8 cellular contexts compared by ENCODE assay signal in genomic region chr16:89257281-89257731, GRCh38. TPM values are rescaled to one million over a fixed set of nuclear protein-coding genes. Genes with fewer than 3 reads are reported as not detected.
DNase-seq lines count a peak whose midpoint lies in the region; ATAC-seq and TF ChIP-seq lines count a peak whose summit lies in the region.

No MANE protein-coding gene starts in this region.

- peak overlapping the region; percentile 39 for H3K4me3 Mint-ChIP-seq in nephron progenitor cell

- H3K4me3 ChIP-seq in BE2C (ENCODE audit: low read depth, low read length), result no peak overlapping the region
- H3K4me3 ChIP-seq in epithelial cell of esophagus (ENCODE audit: low read length), result peak overlapping the region; percentile 15

- no peaks in the 10 kb centered on the region; the same call in 1 of the 2 replicates for H3K9me3 ChIP-seq in BE2C

- H3K27ac Mint-ChIP-seq in nephron progenitor cell, result no peak overlapping the region

- DNase-seq in BE2C (peak; percentile 30), M059J (ENCODE audit: low read depth) (peak; percentile 39), epithelial cell of esophagus (ENCODE audit: low read depth) (no peak), nephron progenitor cell (no peak), SHP77 treated with DMSO at 0.1 percent for 48 hours (lab: John Stamatoyannopoulos, UW) (no peak), NCI-H2171 (lab: John Stamatoyannopoulos, UW) (no peak), NOMO-1 treated with dmso at 0.1 percent for 144 hours (lab: John Stamatoyannopoulos, UW; ENCODE audit: unreplicated experiment) (no peak)

- peaks cover 60% of the 10 kb centered on the region for H3K27me3 Mint-ChIP-seq in nephron progenitor cell (ENCODE audit: low read depth, poor library complexity)

- no peaks in the 10 kb centered on the region for H3K36me3 ChIP-seq in BE2C

- H3K36me3 Mint-ChIP-seq in nephron progenitor cell (ENCODE audit: low read depth), result peaks cover 16% of the 10 kb centered on the region

- no peak for TF ChIP-seq CTCF in BE2C (IDR thresholded peaks at IDR 0.05; ENCODE audit: low read depth, low read length)
- no peak for TF ChIP-seq CTCF in epithelial cell of esophagus (IDR thresholded peaks at IDR 0.05; ENCODE audit: insufficient read depth, low read depth, low read length, missing control alignments)
- no peak for TF ChIP-seq CTCF in nephron progenitor cell (IDR thresholded peaks at IDR 0.05)

- peaks cover 21% of the 10 kb centered on the region for H3K4me1 Mint-ChIP-seq in nephron progenitor cell

- peaks cover 50% of the 10 kb centered on the region for H3K9me3 Mint-ChIP-seq in nephron progenitor cell

- no peaks in the 10 kb centered on the region for H3K4me1 ChIP-seq in BE2C

- peaks cover 21% of the 10 kb centered on the region for H3K27me3 ChIP-seq in BE2C

- ATAC-seq in HG02678 (IDR thresholded peaks at IDR 0.05; ENCODE audit: unreplicated experiment), result no peak

RNA-seq across cellular contexts. Expression of gene ZNF778, which starts 39.8 kb away (rescaled TPM):
- polyA plus RNA-seq in BE2C (2012; ENCODE audit: insufficient read depth, insufficient read length, low read depth), result 9.2 TPM
- 12.9 and 23.1 TPM in 2 replicates for total RNA-seq in M059J (2014; rRNA removed; shearing (Covaris generic))

RNA-seq across cellular contexts. Expression of gene SLC22A31, which starts 57.0 kb away (rescaled TPM):
- not detected for polyA plus RNA-seq in BE2C (2012; ENCODE audit: insufficient read depth, insufficient read length, low read depth)
- total RNA-seq in M059J (2014; rRNA removed; shearing (Covaris generic)), result not detected in 2 replicates

Comparison
In these comparisons a context has a peak if more than half of its experiments do, and no peak if none do; other contexts are left out.
1. DNase-seq: peak in BE2C (single experiment) and M059J (single experiment); none in epithelial cell of esophagus (single experiment), nephron progenitor cell (single experiment), SHP77 treated with DMSO at 0.1 percent for 48 hours (single experiment), NCI-H2171 (single experiment) and NOMO-1 treated with dmso at 0.1 percent for 144 hours (single experiment).